In genomic region chr4:185810746-185811508, GRCh38 we compare ENCODE assay signal across 9 cellular contexts. TPM values are rescaled to one million over a fixed set of nuclear protein-coding genes. Genes with fewer than 3 reads are reported as not detected.
DNase-seq lines count a peak whose midpoint lies in the region; ATAC-seq and TF ChIP-seq lines count a peak whose summit lies in the region.
"Had no signal": no experiment of that assay in that cellular context is flagged by ENCODE, and none has a peak within 500 bp of the region (broad histone marks: within the 10 kb centered on the region; RNA-seq: fewer than 3 reads in every experiment).

No MANE protein-coding gene starts in this region.

- H2BK12ac ChIP-seq in neuronal stem cell (ENCODE audit: low read length): no peak overlapping the region

- H3K4me3 Mint-ChIP-seq in activated CD4-positive, alpha-beta memory T cell treated with anti-CD3 and anti-CD28 coated beads, Interleukin-2, amount 10 ng/mL, durations not matched to agents 7 days and 5 days: no peak overlapping the region

- H4K8ac ChIP-seq in neuronal stem cell (ENCODE audit: low read depth, low read length): no peak overlapping the region

- no peak overlapping the region for H4K91ac ChIP-seq in neuronal stem cell (ENCODE audit: low read depth, low read length, poor library complexity)

- no peak for ATAC-seq in HG02970 (IDR thresholded peaks at IDR 0.05; ENCODE audit: low FRiP score, unreplicated experiment)
- ATAC-seq: stimulated activated naive CD8-positive, alpha-beta T cell treated with anti-CD3 and anti-CD28 coated beads, Interleukin-15, Interleukin-2, amounts not matched to agents 100 U/mL and 50 U/mL, for 24 hours had no signal

- intact Hi-C loops in OCI-LY7 (cut with micrococcal nuclease; ENCODE audit: unreplicated experiment): loop anchor here (1.0 to 5.0 kb wide), 5 partner anchors 70 to 381 kb away; partner anchors contain the start of gene CYP4V2

- no peaks in the 10 kb centered on the region for H3K36me3 Mint-ChIP-seq in activated CD4-positive, alpha-beta memory T cell treated with anti-CD3 and anti-CD28 coated beads, Interleukin-2, amount 10 ng/mL, durations not matched to agents 7 days and 5 days (ENCODE audit: low read depth)

- H3K4me2 ChIP-seq in OCI-LY7 (ENCODE audit: low read length): peak overlapping the region; percentile 97
- H3K4me2 ChIP-seq in neuronal stem cell (ENCODE audit: insufficient read depth, low read length, poor library complexity, severe bottlenecking): peak overlapping the region; percentile 67

- H3K4me3 ChIP-seq in OCI-LY7 (ENCODE audit: low read depth, low read length, poor library complexity, severe bottlenecking): peak overlapping the region; percentile 78
- H3K4me3 ChIP-seq in fibroblast of the aortic adventitia (ENCODE audit: low read depth, low read length): peak overlapping the region; percentile 53
- peak overlapping the region; percentile 63 to 65 for H3K4me3 ChIP-seq in neuronal stem cell (ENCODE audit: low read length in 2 of 2)

- H3K14ac ChIP-seq in neuronal stem cell (ENCODE audit: low read length): no peak overlapping the region

- H2BK15ac ChIP-seq in neuronal stem cell (ENCODE audit: low read length): no peak overlapping the region

- no peaks in the 10 kb centered on the region for H3K79me1 ChIP-seq in neuronal stem cell (ENCODE audit: low read depth, low read length)

- CTCF ChIA-PET in OCI-LY7 (lab: Charles Lee; ENCODE audit: unreplicated experiment): no interaction called here
- CTCF ChIA-PET in activated CD4-positive, alpha-beta memory T cell treated with anti-CD3 and anti-CD28 coated beads, Interleukin-2, amount 10 ng/mL, durations not matched to agents 7 days and 5 days (lab: Charles Lee): interaction anchor here (1.3 kb wide), 1 partner anchor 170 kb away, joined by 3 read pairs; no protein-coding TSS in a partner anchor

- H4K20me1 ChIP-seq in OCI-LY7 (ENCODE audit: insufficient read depth, low read length): no peaks in the 10 kb centered on the region

- peak; percentile 25 for DNase-seq in Caki2 (ENCODE audit: low read depth)
- DNase-seq in OCI-LY7 (ENCODE audit: low spot score): peak; percentile 45
- peak; percentile 31 for DNase-seq in fibroblast of the aortic adventitia (ENCODE audit: low read depth)
- DNase-seq in neuronal stem cell (ENCODE audit: low spot score): peak; percentile 58
- DNase-seq in activated CD4-positive, alpha-beta memory T cell treated with anti-CD3 and anti-CD28 coated beads, Interleukin-2, amount 10 ng/mL, durations not matched to agents 7 days and 5 days: no peak
- DNase-seq in NCI-H82 treated with DMSO at 0.1 percent for 48 hours (lab: John Stamatoyannopoulos, UW; ENCODE audit: unreplicated experiment): no peak
- DNase-seq in GM13977 (ENCODE audit: low spot score): no peak
- DNase-seq: stimulated activated naive CD8-positive, alpha-beta T cell treated with anti-CD3 and anti-CD28 coated beads, Interleukin-15, Interleukin-2, amounts not matched to agents 100 U/mL and 50 U/mL, for 24 hours had no signal

- H3K23ac ChIP-seq in neuronal stem cell (ENCODE audit: low read depth, low read length, poor library complexity): no peak overlapping the region

- H2AFZ ChIP-seq in OCI-LY7 (ENCODE audit: low read length): peak overlapping the region; percentile 88
- peak overlapping the region; percentile 81 for H2AFZ ChIP-seq in neuronal stem cell (ENCODE audit: low read length)

- peaks cover 44% of the 10 kb centered on the region for H3K4me1 ChIP-seq in OCI-LY7 (ENCODE audit: insufficient read depth, low read length, poor library complexity, severe bottlenecking)
- peaks cover 14 to 15% of the 10 kb centered on the region in 2 donors for H3K4me1 ChIP-seq in neuronal stem cell (ENCODE audit: control insufficient read depth in 2 of 2, insufficient read depth in 1 of 2, low read depth in 1 of 2, low read length in 2 of 2)

- BruUV-seq in OCI-LY7 (replicated peaks; lab: Mats Ljungman, UMichigan): TSS peak; percentile 84

- no peak overlapping the region for H2BK120ac ChIP-seq in neuronal stem cell (ENCODE audit: low read depth, low read length)

- H3K27ac Mint-ChIP-seq in activated CD4-positive, alpha-beta memory T cell treated with anti-CD3 and anti-CD28 coated beads, Interleukin-2, amount 10 ng/mL, durations not matched to agents 7 days and 5 days: no peak overlapping the region

- in situ Hi-C loops in Caki2 (cut with HindIII; ENCODE audit: low pct_unique_long_range_greater_than_20kb, low sequenced_read_pairs): no loop called here
- in situ Hi-C loops in GM13977 (cut with MboI; ENCODE audit: low pct_unique_long_range_greater_than_20kb, low sequenced_read_pairs, unreplicated experiment): no loop called here

- H3K27me3 Mint-ChIP-seq in activated CD4-positive, alpha-beta memory T cell treated with anti-CD3 and anti-CD28 coated beads, Interleukin-2, amount 10 ng/mL, durations not matched to agents 7 days and 5 days: peaks cover 3% of the 10 kb centered on the region

- no peaks in the 10 kb centered on the region for H3K4me1 Mint-ChIP-seq in activated CD4-positive, alpha-beta memory T cell treated with anti-CD3 and anti-CD28 coated beads, Interleukin-2, amount 10 ng/mL, durations not matched to agents 7 days and 5 days

- H3K4ac ChIP-seq in neuronal stem cell (ENCODE audit: low read length): no peak overlapping the region

- no peak overlapping the region for H3K18ac ChIP-seq in neuronal stem cell (ENCODE audit: low read length)

- no peaks in the 10 kb centered on the region; the same call in 1 of the 2 replicates for H3K36me3 ChIP-seq in OCI-LY7 (ENCODE audit: insufficient read depth, low read length)
- peaks cover 0 to under 1% of the 10 kb centered on the region in 2 donors for H3K36me3 ChIP-seq in neuronal stem cell (replicated peaks in 1 of 2; ENCODE audit: control insufficient read depth in 2 of 2, insufficient read depth in 2 of 2, low read length in 2 of 2)

- no peaks in the 10 kb centered on the region for H3K9me3 Mint-ChIP-seq in activated CD4-positive, alpha-beta memory T cell treated with anti-CD3 and anti-CD28 coated beads, Interleukin-2, amount 10 ng/mL, durations not matched to agents 7 days and 5 days

- no peak overlapping the region for H2BK5ac ChIP-seq in neuronal stem cell (ENCODE audit: low read length)

- no peaks in the 10 kb centered on the region for H3K9me2 ChIP-seq in OCI-LY7 (ENCODE audit: insufficient read depth, low read length)

- H3K9me3 ChIP-seq in OCI-LY7 (ENCODE audit: low read length) (no peaks in the 10 kb centered on the region), neuronal stem cell (replicated peaks in 1 of 2; ENCODE audit: control insufficient read depth in 2 of 2, insufficient read depth in 1 of 2, low read depth in 1 of 2, low read length in 2 of 2) (no peaks in the 10 kb centered on the region)

- no peak for TF ChIP-seq CTCF in OCI-LY7 (conservative IDR thresholded peaks at IDR 0.05; ENCODE audit: low read length)
- no peak for TF ChIP-seq CTCF in fibroblast of the aortic adventitia (IDR thresholded peaks at IDR 0.05; ENCODE audit: insufficient read depth, low read length)
- no peak for TF ChIP-seq CTCF in GM13977 (IDR thresholded peaks at IDR 0.05; ENCODE audit: extremely low read depth, insufficient read depth, missing control alignments)

- H3K27me3 ChIP-seq in neuronal stem cell (ENCODE audit: control insufficient read depth in 3 of 3, insufficient read depth in 3 of 3, low read depth in 1 of 3, low read length in 3 of 3): no peaks in the 10 kb centered on the region

- H2AK5ac ChIP-seq in neuronal stem cell (ENCODE audit: low read depth, low read length): no peak overlapping the region

- POLR2A ChIA-PET in OCI-LY7 (lab: Charles Lee): interaction anchor here (0.6 to 1.4 kb wide), 6 partner anchors 11 to 1712 kb away, joined by 3 to 10 read pairs (median 4); no protein-coding TSS in a partner anchor
- POLR2A ChIA-PET in activated CD4-positive, alpha-beta memory T cell treated with anti-CD3 and anti-CD28 coated beads, Interleukin-2, amount 10 ng/mL, durations not matched to agents 7 days and 5 days (lab: Charles Lee): no interaction called here

- H3K9ac ChIP-seq in neuronal stem cell (ENCODE audit: low read depth, low read length, poor library complexity): no peak overlapping the region

- H3K27ac ChIP-seq in OCI-LY7 (ENCODE audit: low read depth, low read length, poor library complexity, severe bottlenecking) (peak overlapping the region; percentile 90), neuronal stem cell (replicated peaks; ENCODE audit: low read length) (peak overlapping the region; percentile 90)

- H3K79me2 ChIP-seq in OCI-LY7 (ENCODE audit: insufficient read depth, low read depth, low read length): peaks cover 46% of the 10 kb centered on the region

- no CpG with 5 or more reads among the region's 13 CpGs for WGBS in neuronal stem cell (ENCODE audit: extremely low coverage in 2 of 2, insufficient read length in 2 of 2, insufficient replicate concordance in 1 of 2), 2 donors

RNA-seq across cellular contexts. Expression of gene SORBS2, which starts 1.1 kb away (rescaled TPM):
- total RNA-seq in Caki2 (2014; rRNA removed; shearing (Covaris generic); ENCODE audit: low replicate concordance): 12.8 and 17.3 TPM in 2 replicates
- total RNA-seq in OCI-LY7 (2014; rRNA removed; shearing (Covaris generic)): 33.2 and 34.7 TPM in 2 replicates
- 43.5 and 46.7 TPM in 2 replicates for total RNA-seq in OCI-LY7 (2022)
- total RNA-seq in fibroblast of the aortic adventitia (ENCODE audit: low replicate concordance): 2.8 and 5.8 TPM in 2 replicates
- polyA plus RNA-seq in neuronal stem cell (2013, experiment 1 of 2): 79.5 TPM
- polyA plus RNA-seq in neuronal stem cell (2013, experiment 2 of 2): 78.3 TPM
- not detected for total RNA-seq in activated CD4-positive, alpha-beta memory T cell treated with anti-CD3 and anti-CD28 coated beads, Interleukin-2, amount 10 ng/mL, durations not matched to agents 7 days and 5 days

Comparison
In these comparisons a context has a peak if more than half of its experiments do, and no peak if none do; other contexts are left out.
1. DNase-seq: peak in Caki2 (single experiment), OCI-LY7 (single experiment), fibroblast of the aortic adventitia (single experiment) and neuronal stem cell (single experiment); none in activated CD4-positive, alpha-beta memory T cell treated with anti-CD3 and anti-CD28 coated beads, Interleukin-2, amount 10 ng/mL, durations not matched to agents 7 days and 5 days (single experiment), NCI-H82 treated with DMSO at 0.1 percent for 48 hours (single experiment) and GM13977 (single experiment).
2. Peak in every context shown above with its lines, with median percentiles within 50 percentile points of each other: H3K4me3 ChIP-seq.